Comparison of ENCODE assay signal across 8 cellular contexts in genomic region chr5:131413605-131414559, GRCh38.
A peak's percentile ranks its signal among the peaks of the same experiment; 100 is the strongest.
DNase-seq lines count a peak whose midpoint lies in the region; ATAC-seq and TF ChIP-seq lines count a peak whose summit lies in the region.

No MANE protein-coding gene starts in this region.

- H3K4me3 ChIP-seq in trophoblast cell (ENCODE audit: low read depth, low read length) = no peak overlapping the region
- H3K4me3 ChIP-seq in smooth muscle cell = no peak overlapping the region
- no peak overlapping the region for H3K4me3 ChIP-seq in ovary

- ATAC-seq in GM18861 (IDR thresholded peaks at IDR 0.05; ENCODE audit: unreplicated experiment) = peak; percentile 79
- ATAC-seq in GM21737 (IDR thresholded peaks at IDR 0.05; ENCODE audit: unreplicated experiment) = peak; percentile 85

- H4K12ac ChIP-seq in trophoblast cell (ENCODE audit: low read depth, low read length) = no peak overlapping the region

- no peak overlapping the region for H4K8ac ChIP-seq in trophoblast cell (ENCODE audit: low read depth, low read length)

- no peaks in the 10 kb centered on the region for H3F3A ChIP-seq in smooth muscle cell (ENCODE audit: low read depth)

- H3K4me1 ChIP-seq in trophoblast cell (ENCODE audit: control insufficient read depth in 1 of 2, insufficient read depth in 2 of 2, low read length in 2 of 2) = no peaks in the 10 kb centered on the region
- H3K4me1 ChIP-seq in smooth muscle cell (ENCODE audit: low read depth) = no peaks in the 10 kb centered on the region
- no peaks in the 10 kb centered on the region for H3K4me1 ChIP-seq in ovary (ENCODE audit: insufficient read depth)

- H3K27me3 ChIP-seq in trophoblast cell (ENCODE audit: insufficient read depth, low read length) (no peaks in the 10 kb centered on the region), smooth muscle cell (ENCODE audit: low read depth) (no peaks in the 10 kb centered on the region), ovary (no peaks in the 10 kb centered on the region)

- no peak overlapping the region for H3K4ac ChIP-seq in trophoblast cell (ENCODE audit: low read depth, low read length)

- intact Hi-C loops in ovary (cut with DNase I) = loop anchor here in 1 of 4 donors (10.0 kb wide), 1 partner anchor 249 kb away; the partner anchor contains the start of gene HINT1

- H3K9ac ChIP-seq in trophoblast cell (ENCODE audit: low read length) (no peak overlapping the region), smooth muscle cell (ENCODE audit: low read depth) (no peak overlapping the region)

- TF ChIP-seq CTCF in smooth muscle cell (IDR thresholded peaks at IDR 0.05; ENCODE audit: borderline replicate concordance, insufficient read depth, poor library complexity, severe bottlenecking) (no peak), ovary (IDR thresholded peaks at IDR 0.05) (no peak)

- H2AFZ ChIP-seq in trophoblast cell (ENCODE audit: insufficient read depth, low read length, poor library complexity) (no peak overlapping the region), smooth muscle cell (ENCODE audit: low read depth) (no peak overlapping the region)

- no peak overlapping the region for H2BK12ac ChIP-seq in trophoblast cell (ENCODE audit: low read length)

- no peaks in the 10 kb centered on the region for H3K9me3 ChIP-seq in KOPT-K1 (ENCODE audit: insufficient read depth, low read length, poor library complexity, severe bottlenecking)
- H3K9me3 ChIP-seq in trophoblast cell (ENCODE audit: insufficient read depth, low read depth, low read length) = no peaks in the 10 kb centered on the region
- no peaks in the 10 kb centered on the region for H3K9me3 ChIP-seq in smooth muscle cell (replicated peaks; ENCODE audit: low read depth)
- H3K9me3 ChIP-seq in ovary = no peaks in the 10 kb centered on the region

- H3K4me2 ChIP-seq in trophoblast cell (ENCODE audit: low read length) = no peak overlapping the region
- no peak overlapping the region for H3K4me2 ChIP-seq in smooth muscle cell

- H3K23ac ChIP-seq in trophoblast cell (ENCODE audit: low read length) = no peak overlapping the region

- no peak overlapping the region for H2BK120ac ChIP-seq in trophoblast cell (ENCODE audit: insufficient read depth, low read length, poor library complexity)

- no peak for TF ChIP-seq POLR2A in ovary (IDR thresholded peaks at IDR 0.05)

- no peak overlapping the region for H3K14ac ChIP-seq in trophoblast cell (ENCODE audit: low read length)

- no peaks in the 10 kb centered on the region for H4K20me1 ChIP-seq in smooth muscle cell (ENCODE audit: low read depth)

- no peaks in the 10 kb centered on the region for H3K79me1 ChIP-seq in trophoblast cell (ENCODE audit: low read length)

- no peak overlapping the region for H2BK5ac ChIP-seq in trophoblast cell (ENCODE audit: low read depth, low read length, poor library complexity)

- DNase-seq in germinal center (ENCODE audit: low spot score) (peak; percentile 25), trophoblast cell (no peak), smooth muscle cell (lab: John Stamatoyannopoulos, UW; ENCODE audit: unreplicated experiment) (no peak), AML-193 (lab: John Stamatoyannopoulos, UW) (no peak), ovary (no peak)

- H4K91ac ChIP-seq in trophoblast cell (ENCODE audit: low read depth, low read length) = no peak overlapping the region

- TF ChIP-seq EP300 in ovary (IDR thresholded peaks at IDR 0.05) = no peak

- H3K79me2 ChIP-seq in trophoblast cell (ENCODE audit: control insufficient read depth, insufficient read depth, low read length, poor library complexity) = no peaks in the 10 kb centered on the region
- H3K79me2 ChIP-seq in smooth muscle cell (ENCODE audit: low read depth) = no peaks in the 10 kb centered on the region

- WGBS in trophoblast cell (ENCODE audit: extremely low coverage, insufficient coverage, insufficient read length) = no CpG with 5 or more reads among the region's 4 CpGs
- WGBS in smooth muscle cell (ENCODE audit: low lambda C conversion rate) = 93% methylated on average over 4 of the region's 4 CpGs
- WGBS in ovary, 3 donors = 85 to 89% (median 88%) methylated on average over 4 of the region's 4 CpGs

- peaks cover 22% of the 10 kb centered on the region for H3K36me3 ChIP-seq in KOPT-K1 (ENCODE audit: insufficient read depth, low read length)
- H3K36me3 ChIP-seq in trophoblast cell (ENCODE audit: control insufficient read depth in 1 of 2, insufficient read depth in 2 of 2, low read length in 2 of 2) = no peaks in the 10 kb centered on the region
- H3K36me3 ChIP-seq in smooth muscle cell (ENCODE audit: low read depth) = no peaks in the 10 kb centered on the region
- no peaks in the 10 kb centered on the region for H3K36me3 ChIP-seq in ovary

- H3K27ac ChIP-seq in KOPT-K1 (ENCODE audit: low read depth, low read length, poor library complexity, severe bottlenecking) = peak overlapping the region; percentile 77
- no peak overlapping the region for H3K27ac ChIP-seq in trophoblast cell (ENCODE audit: low read depth, low read length)
- no peak overlapping the region for H3K27ac ChIP-seq in smooth muscle cell (ENCODE audit: low read depth)
- H3K27ac ChIP-seq in ovary = peak overlapping the region in 1 of 2 donors; percentile 2

- no peak overlapping the region for H3K18ac ChIP-seq in trophoblast cell (ENCODE audit: low read length)

- H2AK5ac ChIP-seq in trophoblast cell (ENCODE audit: low read length) = no peak overlapping the region
